In the genomic region with DNA sequence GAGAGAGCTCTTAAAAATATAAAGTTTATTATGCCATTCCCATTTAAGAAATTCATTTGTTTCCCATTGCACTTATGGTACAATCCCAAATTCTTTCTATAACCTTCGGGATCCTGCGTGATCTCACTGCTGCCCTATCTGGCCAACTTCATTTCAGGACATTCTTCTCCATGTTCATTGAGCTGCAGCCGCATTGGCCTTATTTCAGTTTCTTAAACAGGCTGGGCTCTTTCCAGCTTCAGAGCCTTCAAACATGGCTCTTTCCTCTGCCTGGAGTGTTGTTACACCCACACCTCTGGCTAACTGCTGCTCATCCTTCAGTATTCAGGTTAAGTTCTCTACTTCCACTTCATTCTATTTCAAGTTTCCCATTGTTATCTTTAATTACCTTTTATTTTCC, we compare ENCODE assay signal across 32 cellular contexts. TPM values are rescaled to one million over a fixed set of nuclear protein-coding genes. Genes with fewer than 3 reads are reported as not detected.
"Had no signal": no experiment of that assay in that cellular context is flagged by ENCODE, and none has a peak within 500 bp of the region (broad histone marks: within the 10 kb centered on the region; RNA-seq: fewer than 3 reads in every experiment).

No MANE protein-coding gene starts in this region.

- DNase-seq: activated CD4-positive, alpha-beta memory T cell treated with anti-CD3 and anti-CD28 coated beads for 36 hours; activated CD4-positive, alpha-beta T cell treated with anti-CD3 and anti-CD28 coated beads, Interleukin-2, amount 10 ng/mL, durations not matched to agents 7 days and 5 days; activated CD4-positive, CD25-positive, alpha-beta regulatory T cell; activated CD8-positive, alpha-beta memory T cell treated with anti-CD3 and anti-CD28 coated beads for 24 hours; activated effector memory CD4-positive, alpha-beta T cell treated with anti-CD3 and anti-CD28 coated beads, Interleukin-2, amount 50 U/mL, for 16 hours; activated naive CD4-positive, alpha-beta T cell treated with Interleukin-2 at 50 U/mL for 16 hours; activated naive CD8-positive, alpha-beta T cell treated with anti-CD3 and anti-CD28 coated beads, Interleukin-2, amount 50 U/mL, for 24 hours; activated T-cell treated with anti-CD3 and anti-CD28 coated beads, Interleukin-2, amount 50 U/mL, for 4 hours; amniotic stem cell; Kasumi-1; NCI-H1048; NCI-H146; NCI-H187 treated with DMSO at 0.1 percent for 48 hours; NCI-H2081 treated with DMSO at 0.1 percent for 48 hours; NCI-H2171 treated with DMSO at 0.1 percent for 48 hours; NCI-H226; NCI-H510A; NCI-H526 treated with DMSO at 0.1 percent for 48 hours; NCI-H82; Right ventricle myocardium superior; RPMI8226; SJCRH30; SK-N-SH; T-helper 1 cell had no signal

- H3K27me3 Mint-ChIP-seq: activated CD4-positive, alpha-beta memory T cell treated with anti-CD3 and anti-CD28 coated beads for 36 hours; activated CD4-positive, alpha-beta T cell treated with anti-CD3 and anti-CD28 coated beads, Interleukin-2, amount 10 ng/mL, durations not matched to agents 7 days and 5 days; activated naive CD8-positive, alpha-beta T cell treated with anti-CD3 and anti-CD28 coated beads, Interleukin-2, amount 50 U/mL, for 24 hours; brain had no signal

- H3K27ac Mint-ChIP-seq: activated CD4-positive, alpha-beta memory T cell treated with anti-CD3 and anti-CD28 coated beads for 36 hours; activated CD4-positive, alpha-beta T cell treated with anti-CD3 and anti-CD28 coated beads, Interleukin-2, amount 10 ng/mL, durations not matched to agents 7 days and 5 days; activated naive CD4-positive, alpha-beta T cell treated with anti-CD3 and anti-CD28 coated beads, Interleukin-2, amount 50 U/mL, for 72 hours; activated naive CD8-positive, alpha-beta T cell treated with anti-CD3 and anti-CD28 coated beads, Interleukin-2, amount 50 U/mL, for 24 hours; brain had no signal

- H3K4me3 Mint-ChIP-seq: activated CD4-positive, alpha-beta memory T cell treated with anti-CD3 and anti-CD28 coated beads for 36 hours; activated CD4-positive, alpha-beta T cell treated with anti-CD3 and anti-CD28 coated beads, Interleukin-2, amount 10 ng/mL, durations not matched to agents 7 days and 5 days; activated naive CD8-positive, alpha-beta T cell treated with anti-CD3 and anti-CD28 coated beads, Interleukin-2, amount 50 U/mL, for 24 hours; activated T-cell treated with anti-CD3 and anti-CD28 coated beads, Interleukin-2, amount 50 U/mL, for 4 hours; brain had no signal

- H3K9me3 ChIP-seq: ascending aorta, SJCRH30 had no signal

- H3K4me2 ChIP-seq: SK-N-SH had no signal

- H3K4me3 ChIP-seq: ascending aorta, cardiac muscle cell, SJCRH30 had no signal

- H3K27me3 ChIP-seq: ascending aorta, cardiac muscle cell, SJCRH30 had no signal

- ATAC-seq: activated naive CD4-positive, alpha-beta T cell treated with anti-CD3 and anti-CD28 coated beads, Interleukin-2, amount 50 U/mL, for 72 hours; activated naive CD8-positive, alpha-beta T cell treated with anti-CD3 and anti-CD28 coated beads, Interleukin-2, amount 50 U/mL, for 24 hours; activated T-cell treated with anti-CD3 and anti-CD28 coated beads, Interleukin-2, amount 50 U/mL, for 4 hours; Panc1 had no signal

- H3K36me3 ChIP-seq: cardiac muscle cell had no signal

- H3K4me1 Mint-ChIP-seq: activated CD4-positive, alpha-beta T cell treated with anti-CD3 and anti-CD28 coated beads, Interleukin-2, amount 10 ng/mL, durations not matched to agents 7 days and 5 days had no signal

- H3K9me3 Mint-ChIP-seq: activated CD4-positive, alpha-beta memory T cell treated with anti-CD3 and anti-CD28 coated beads for 36 hours; activated CD4-positive, alpha-beta T cell treated with anti-CD3 and anti-CD28 coated beads, Interleukin-2, amount 10 ng/mL, durations not matched to agents 7 days and 5 days; activated naive CD4-positive, alpha-beta T cell treated with anti-CD3 and anti-CD28 coated beads, Interleukin-2, amount 50 U/mL, for 72 hours; activated T-cell treated with anti-CD3 and anti-CD28 coated beads, Interleukin-2, amount 50 U/mL, for 4 hours; brain had no signal

- H3K27ac ChIP-seq: ascending aorta, cardiac muscle cell, SJCRH30, VCaP had no signal

- H3K9ac ChIP-seq: SK-N-SH had no signal

RNA-seq across cellular contexts. Expression of a gene that starts 58.5 kb away (rescaled TPM):
- total RNA-seq: activated CD4-positive, alpha-beta memory T cell treated with anti-CD3 and anti-CD28 coated beads for 36 hours; activated CD4-positive, alpha-beta T cell treated with anti-CD3 and anti-CD28 coated beads, Interleukin-2, amount 10 ng/mL, durations not matched to agents 7 days and 5 days; activated naive CD4-positive, alpha-beta T cell treated with anti-CD3 and anti-CD28 coated beads, Interleukin-2, amount 50 U/mL, for 72 hours; ascending aorta; cardiac muscle cell; OCI-LY7; Right ventricle myocardium superior; SJCRH30; T-helper 2 cell treated with Interferon-gamma antibody and Interleukin-4, amounts not matched to agents 100 ng/mL and 5 ng/mL, for 36 hours had no signal
- polyA plus RNA-seq: cardiac muscle cell, SK-N-SH had no signal
